18 cellular contexts compared by ENCODE assay signal in genomic region chr5:178293815-178294214, GRCh38.
DNase-seq lines count a peak whose midpoint lies in the region; ATAC-seq and TF ChIP-seq lines count a peak whose summit lies in the region.
"Had no signal": no experiment of that assay in that cellular context is flagged by ENCODE, and none has a peak within 500 bp of the region (broad histone marks: within the 10 kb centered on the region; RNA-seq: fewer than 3 reads in every experiment).

No MANE protein-coding gene starts in this region.

- intact Hi-C loops in cardiac septum (cut with DNase I) (no loop called here), Right ventricle myocardium superior (cut with DNase I) (loop anchor here (10.0 kb wide), 1 partner anchor 161 kb away; no protein-coding TSS in a partner anchor), left lung (cut with DNase I) (no loop called here), psoas muscle (cut with DNase I) (no loop called here)

- no peaks in the 10 kb centered on the region for H3K36me3 ChIP-seq in left lung
- H3K36me3 ChIP-seq in psoas muscle (ENCODE audit: insufficient read depth in 1 of 2, low read depth in 1 of 2) = no peaks in the 10 kb centered on the region

- DNase-seq in cardiac septum (ENCODE audit: low spot score) (peak; percentile 43), Right ventricle myocardium superior (no peak), left lung (peak; percentile 8 to 10), psoas muscle (peak; percentile 1 to 18), retina (no peak)
- DNase-seq: Kasumi-1, NCI-H1417 treated with DMSO at 0.1 percent for 48 hours, NCI-H187, NCI-H2107, NCI-H446 treated with DMSO at 0.1 percent for 48 hours, NCI-H526 treated with DMSO at 0.1 percent for 48 hours had no signal

- H3K27me3 ChIP-seq in left lung = peaks cover 0 to 27% of the 10 kb centered on the region in 2 donors
- H3K27me3 ChIP-seq in psoas muscle (ENCODE audit: insufficient read depth in 3 of 3, low read length in 2 of 3) = peaks cover 0 to 31% (median 4%) of the 10 kb centered on the region in 3 donors
- H3K27me3 ChIP-seq: MG63 had no signal

- H3K27ac ChIP-seq in left lung (no peak overlapping the region), psoas muscle (no peak overlapping the region)
- H3K27ac ChIP-seq: C4-2B had no signal

- H3K4me3 ChIP-seq in left lung = no peak overlapping the region
- H3K4me3 ChIP-seq in psoas muscle = no peak overlapping the region
- H3K4me3 ChIP-seq: GM23338, MG63 had no signal

- no peak for ATAC-seq in Right ventricle myocardium superior (ENCODE audit: poor library complexity)
- ATAC-seq in left lung = no peak
- no peak for ATAC-seq in psoas muscle
- no peak for ATAC-seq in HG03097 (IDR thresholded peaks at IDR 0.05; ENCODE audit: low FRiP score, unreplicated experiment)
- ATAC-seq in GM19023 (IDR thresholded peaks at IDR 0.05; ENCODE audit: unreplicated experiment) = no peak
- ATAC-seq: GM23338, HCT116, SK-N-SH treated with all-trans-retinoic acid at 6 μM for 48 hours had no signal

- 77 to 85% (median 82%) methylated on average over 7 of the region's 7 CpGs for WGBS in psoas muscle, 3 donors

- TF ChIP-seq CTCF in left lung (IDR thresholded peaks at IDR 0.05) (no peak), psoas muscle (IDR thresholded peaks at IDR 0.05) (no peak)

- H3K4me1 ChIP-seq in left lung = no peaks in the 10 kb centered on the region
- H3K4me1 ChIP-seq in psoas muscle = peaks cover 1% of the 10 kb centered on the region

- H3K9me3 ChIP-seq in left lung = peaks cover 0 to 2% of the 10 kb centered on the region in 2 donors
- no peaks in the 10 kb centered on the region for H3K9me3 ChIP-seq in psoas muscle
- H3K9me3 ChIP-seq: MG63 had no signal

Comparison
In these comparisons a context has a peak if more than half of its experiments do, and no peak if none do; other contexts are left out.
1. DNase-seq: peak in cardiac septum (single experiment), left lung (2 of 2) and psoas muscle (2 of 2); none in Right ventricle myocardium superior (single experiment) and retina (single experiment).